Comparison of ENCODE assay signal across 8 cellular contexts in the genomic region with DNA sequence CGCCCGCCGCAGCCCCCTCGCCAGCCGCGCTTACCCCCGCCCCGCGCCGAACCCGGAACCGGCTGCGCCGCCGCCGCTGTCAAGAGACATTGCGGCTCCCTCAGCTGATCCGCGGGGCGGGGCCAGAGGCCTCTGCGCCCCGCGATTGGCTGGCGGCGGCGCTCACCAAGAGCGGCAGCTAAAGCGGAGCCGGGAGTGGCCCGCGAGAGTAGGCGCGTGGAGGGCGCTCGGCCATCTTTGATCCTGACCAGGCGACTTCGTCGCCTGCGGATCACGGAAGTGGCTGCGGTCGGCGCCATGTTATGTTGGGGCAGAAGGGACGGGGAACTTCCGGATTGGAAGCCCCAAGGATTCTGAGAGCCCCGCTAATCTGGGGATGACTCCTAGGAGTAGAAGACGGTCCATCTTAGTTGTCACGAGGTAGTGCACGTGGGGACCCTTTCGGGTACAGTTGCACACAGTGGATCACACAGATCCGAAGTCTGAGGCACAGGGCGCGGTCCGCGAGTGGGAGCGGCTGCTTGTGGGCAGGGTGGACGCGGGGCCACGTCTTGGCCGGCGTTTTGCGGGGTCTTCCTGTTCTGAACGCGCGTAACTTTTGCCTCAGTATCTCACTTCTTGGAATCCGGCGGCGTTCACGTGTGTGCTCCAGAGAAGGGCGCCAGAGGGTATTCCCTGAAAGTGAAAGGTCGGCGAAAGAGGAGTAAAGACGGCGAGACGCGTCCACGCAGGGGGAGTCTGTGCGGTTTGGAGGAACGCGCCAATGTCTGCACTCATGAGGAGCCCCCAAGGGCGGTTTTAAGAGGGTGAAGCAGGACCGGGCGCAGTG. TPM values are rescaled to one million over a fixed set of nuclear protein-coding genes. Genes with fewer than 3 reads are reported as not detected.
DNase-seq lines count a peak whose midpoint lies in the region; ATAC-seq and FAIRE-seq lines count a peak whose summit lies in the region.

Gene CHFR, minus strand, starts transcription at position 93 of the 829 bp plus-strand sequence. CDS start 277 bp downstream, outside the sequence.

- DNase-seq in C1 segment of cervical spinal cord (lab: John Stamatoyannopoulos, UW): peak; percentile 50 to 97 (median 92)
- peak; percentile 66 for DNase-seq in NK-92 (lab: John Stamatoyannopoulos, UW; ENCODE audit: unreplicated experiment)
- peak; percentile 95 for DNase-seq in activated CD8-positive, alpha-beta memory T cell treated with anti-CD3 and anti-CD28 coated beads, Interleukin-2, amount 50 U/mL, for 48 hours
- DNase-seq in mesenteric fat pad (ENCODE audit: low spot score): peak; percentile 98
- DNase-seq in stimulated activated CD8-positive, alpha-beta memory T cell treated with anti-CD3 and anti-CD28 coated beads, Interleukin-15, amount 100 ng/mL, for 1 hour (ENCODE audit: low read depth): peak; percentile 78

- ATAC-seq in GM19395 (IDR thresholded peaks at IDR 0.05; ENCODE audit: unreplicated experiment) (peak; percentile 97), HG03565 (IDR thresholded peaks at IDR 0.05; ENCODE audit: unreplicated experiment) (peak; percentile 96)

- peak; percentile 77 for FAIRE-seq in endometrium (lab: Jason Lieb, UNC)

RNA-seq across cellular contexts. Expression of gene CHFR, which starts in this region (rescaled TPM):
- total RNA-seq in mesenteric fat pad: 47.0 TPM

Comparison
In these comparisons a context has a peak if more than half of its experiments do, and no peak if none do; other contexts are left out.
1. Peak in every context shown above with its lines: DNase-seq and ATAC-seq.